Comparison of ENCODE assay signal across 26 cellular contexts in genomic region chr10:36019749-36020148, GRCh38.
"Had no signal": no experiment of that assay in that cellular context is flagged by ENCODE, and none has a peak within 500 bp of the region (broad histone marks: within the 10 kb centered on the region; RNA-seq: fewer than 3 reads in every experiment).

No MANE protein-coding gene starts in this region.

- H3K4me3 ChIP-seq: left ventricle myocardium inferior, lung, mucosa of descending colon, psoas muscle, skin epidermis, stomach, testis, thyroid gland, transverse colon, uterus had no signal

- H3K27ac ChIP-seq: left ventricle myocardium inferior, parathyroid adenoma, psoas muscle, skin epidermis, stomach, testis, thyroid gland, transverse colon, uterus had no signal

- DNase-seq: head of caudate nucleus; hippocampal formation; kidney; left colon; left ventricle myocardium inferior; midbrain; mucosa of descending colon; naive thymus-derived CD4-positive, alpha-beta T cell; nucleus accumbens; psoas muscle; stimulated activated CD4-positive, alpha-beta T cell treated with anti-CD3 and anti-CD28 coated beads, Interleukin-12 subunit alpha, Interleukin-12 subunit beta, amount 100 ng/mL, for 4 hours; stimulated activated CD4-positive, alpha-beta T cell treated with anti-CD3 and anti-CD28 coated beads, Interleukin-15, amount 100 ng/mL, for 24 hours; stimulated activated CD4-positive, alpha-beta T cell treated with anti-CD3 and anti-CD28 coated beads, Interleukin-2, amount 100 ng/mL, for 24 hours; stimulated activated CD4-positive, alpha-beta T cell treated with anti-CD3 and anti-CD28 coated beads, Interleukin-4, amount 100 ng/mL, for 1 hour; stimulated activated naive B cell treated with anti-CD40 and anti-IgM and Interleukin-4, amounts not matched to agents 10 μg/mL and 1 μg/mL and 100 μg/mL, for 72 hours; stimulated activated naive CD8-positive, alpha-beta T cell treated with anti-CD3 and anti-CD28 coated beads, Interleukin-15, Interleukin-2, amounts not matched to agents 100 U/mL and 50 U/mL, for 24 hours; stomach; testis; thyroid gland; transverse colon; uterus had no signal

- H3K27me3 ChIP-seq: stomach, testis, thyroid gland, transverse colon, uterus had no signal

- H3K9ac ChIP-seq: parathyroid adenoma had no signal

- H3K9me3 ChIP-seq: left ventricle myocardium inferior, mucosa of descending colon, psoas muscle, stomach, testis, thyroid gland, transverse colon, uterus had no signal

- H2AFZ ChIP-seq: parathyroid adenoma had no signal

- H3K36me3 ChIP-seq: left ventricle myocardium inferior, stomach, thyroid gland, transverse colon, uterus had no signal

- H3K4me1 ChIP-seq: left ventricle myocardium inferior, parathyroid adenoma, psoas muscle, stomach, testis, thyroid gland, transverse colon, uterus had no signal

- ATAC-seq: left colon; mucosa of descending colon; naive thymus-derived CD4-positive, alpha-beta T cell; natural killer cell treated with Interleukin-12 subunit alpha and Interleukin-12 subunit beta and Interleukin-15 and Interleukin-18, amount 100 ng/mL, for 72 hours; psoas muscle; sciatic nerve; stimulated activated naive B cell treated with anti-CD40 and anti-IgM and Interleukin-4, amounts not matched to agents 10 μg/mL and 1 μg/mL and 100 μg/mL, for 72 hours; stimulated activated naive CD8-positive, alpha-beta T cell treated with anti-CD3 and anti-CD28 coated beads, Interleukin-15, Interleukin-2, amounts not matched to agents 100 U/mL and 50 U/mL, for 24 hours had no signal

- H3K79me2 ChIP-seq: parathyroid adenoma had no signal
